In the genomic region with DNA sequence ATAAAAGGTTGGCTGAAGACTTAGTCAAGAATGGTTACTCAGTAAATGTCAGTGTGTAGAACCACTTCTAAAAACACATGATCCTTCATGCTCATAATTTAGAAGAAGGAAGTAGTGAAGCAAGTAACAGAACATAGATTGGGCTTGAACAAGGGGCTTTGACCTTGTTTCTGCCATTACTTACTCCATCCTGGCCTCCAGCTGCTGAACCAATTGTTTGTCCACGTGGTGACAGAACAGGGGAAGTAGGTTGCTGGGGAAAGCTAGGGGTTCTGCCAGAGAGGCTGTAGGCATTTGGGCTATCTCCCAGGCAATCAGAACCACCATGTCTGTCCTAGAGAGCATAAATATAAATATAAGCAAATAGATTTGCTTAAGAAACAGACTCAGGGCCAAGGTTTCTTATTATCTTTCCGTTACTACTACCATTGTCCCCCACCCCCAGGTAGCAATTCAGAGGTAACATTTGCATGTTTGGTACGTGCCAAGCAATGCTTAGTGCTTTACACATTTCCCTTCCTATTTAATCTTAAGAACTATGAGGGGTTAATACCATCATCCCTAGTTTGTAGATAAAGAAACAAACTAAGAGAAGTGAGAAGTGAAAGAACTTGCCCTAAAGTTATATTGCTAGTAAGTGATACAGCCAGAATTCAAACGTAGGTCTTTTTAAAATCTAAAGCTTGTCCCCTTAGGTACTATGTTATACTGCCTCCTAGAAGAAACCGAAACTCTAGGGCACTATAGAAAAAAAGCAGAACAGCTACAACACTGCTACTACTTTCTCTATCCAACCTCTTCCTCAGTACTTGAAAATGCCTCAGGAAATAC, we compare ENCODE assay signal across 14 cellular contexts. TPM values are rescaled to one million over a fixed set of nuclear protein-coding genes. Genes with fewer than 3 reads are reported as not detected.
DNase-seq lines count a peak whose midpoint lies in the region; ATAC-seq and TF ChIP-seq lines count a peak whose summit lies in the region.
"Had no signal": no experiment of that assay in that cellular context is flagged by ENCODE, and none has a peak within 500 bp of the region (broad histone marks: within the 10 kb centered on the region; RNA-seq: fewer than 3 reads in every experiment).

No MANE protein-coding gene starts in this region.

- H3K9me3 ChIP-seq in osteoblast (ENCODE audit: low read depth, low read length) (no peaks in the 10 kb centered on the region), body of pancreas (no peaks in the 10 kb centered on the region)
- H3K9me3 ChIP-seq: ascending aorta, ovary had no signal

- no peak overlapping the region for H3K4me3 ChIP-seq in osteoblast (ENCODE audit: insufficient read depth, low read length)
- no peak overlapping the region for H3K4me3 ChIP-seq in body of pancreas
- H3K4me3 ChIP-seq: ascending aorta, ovary had no signal

- no peaks in the 10 kb centered on the region for H3K9me3 Mint-ChIP-seq in activated CD8-positive, alpha-beta memory T cell treated with anti-CD3 and anti-CD28 coated beads, Interleukin-2, amount 10 ng/mL, durations not matched to agents 7 days and 5 days (ENCODE audit: low read depth)
- H3K9me3 Mint-ChIP-seq in activated CD4-positive, alpha-beta memory T cell treated with anti-CD3 and anti-CD28 coated beads, Interleukin-2, amount 10 ng/mL, durations not matched to agents 7 days and 5 days, result no peaks in the 10 kb centered on the region

- POLR2A ChIA-PET in activated CD4-positive, alpha-beta memory T cell treated with anti-CD3 and anti-CD28 coated beads, Interleukin-2, amount 10 ng/mL, durations not matched to agents 7 days and 5 days (lab: Charles Lee), result interaction anchor here (0.7 to 35.5 kb wide), 8 partner anchors 9 to 68 kb away, joined by 3 to 4153 read pairs (median 48); a partner anchor contains a TSS

- no peaks in the 10 kb centered on the region for H3K27me3 Mint-ChIP-seq in activated CD8-positive, alpha-beta memory T cell treated with anti-CD3 and anti-CD28 coated beads, Interleukin-2, amount 10 ng/mL, durations not matched to agents 7 days and 5 days
- H3K27me3 Mint-ChIP-seq in activated CD4-positive, alpha-beta memory T cell treated with anti-CD3 and anti-CD28 coated beads, Interleukin-2, amount 10 ng/mL, durations not matched to agents 7 days and 5 days, result no peaks in the 10 kb centered on the region

- no peak for TF ChIP-seq POLR2A in body of pancreas (IDR thresholded peaks at IDR 0.05)

- peaks cover 53% of the 10 kb centered on the region for H3K4me1 Mint-ChIP-seq in activated CD8-positive, alpha-beta memory T cell treated with anti-CD3 and anti-CD28 coated beads, Interleukin-2, amount 10 ng/mL, durations not matched to agents 7 days and 5 days
- H3K4me1 Mint-ChIP-seq in activated CD4-positive, alpha-beta memory T cell treated with anti-CD3 and anti-CD28 coated beads, Interleukin-2, amount 10 ng/mL, durations not matched to agents 7 days and 5 days, result peaks cover 76% of the 10 kb centered on the region

- peaks cover 16% of the 10 kb centered on the region for H3K4me1 ChIP-seq in osteoblast (ENCODE audit: insufficient read depth, low read length)
- H3K4me1 ChIP-seq in body of pancreas, result peaks cover 15% of the 10 kb centered on the region

- H2AFZ ChIP-seq in osteoblast (ENCODE audit: low read length), result no peak overlapping the region

- peak overlapping the region; percentile 31 for H3K4me2 ChIP-seq in osteoblast (ENCODE audit: insufficient read depth, low read length)

- H4K20me1 ChIP-seq in osteoblast (ENCODE audit: insufficient read depth, low read length), result no peaks in the 10 kb centered on the region

- H3K4me3 Mint-ChIP-seq in activated CD8-positive, alpha-beta memory T cell treated with anti-CD3 and anti-CD28 coated beads, Interleukin-2, amount 10 ng/mL, durations not matched to agents 7 days and 5 days, result peak overlapping the region; percentile 58
- H3K4me3 Mint-ChIP-seq in activated CD4-positive, alpha-beta memory T cell treated with anti-CD3 and anti-CD28 coated beads, Interleukin-2, amount 10 ng/mL, durations not matched to agents 7 days and 5 days, result peak overlapping the region; percentile 63

- no peak for DNase-seq in activated CD8-positive, alpha-beta memory T cell treated with anti-CD3 and anti-CD28 coated beads, Interleukin-2, amount 10 ng/mL, durations not matched to agents 7 days and 5 days
- DNase-seq in activated CD8-positive, alpha-beta memory T cell treated with anti-CD3 and anti-CD28 coated beads, Interleukin-2, amount 50 U/mL, for 48 hours, result no peak
- DNase-seq in activated CD4-positive, alpha-beta memory T cell treated with anti-CD3 and anti-CD28 coated beads, Interleukin-2, amount 10 ng/mL, durations not matched to agents 7 days and 5 days, result no peak
- DNase-seq in osteoblast (ENCODE audit: insufficient read length, low spot score, missing footprints) (no peak), head of caudate nucleus (no peak), body of pancreas (no peak)
- DNase-seq: GDM1, KBM-7, ovary, WERI-Rb-1 had no signal

- intact Hi-C loops in head of caudate nucleus (cut with DNase I), result no loop called here
- intact Hi-C loops in body of pancreas (cut with DNase I), result loop anchor here (5.0 kb wide), 1 partner anchor 71 kb away; a partner anchor contains a TSS

- H3K27ac Mint-ChIP-seq in activated CD8-positive, alpha-beta memory T cell treated with anti-CD3 and anti-CD28 coated beads, Interleukin-2, amount 10 ng/mL, durations not matched to agents 7 days and 5 days, result peak overlapping the region; percentile 97
- peak overlapping the region; percentile 83 for H3K27ac Mint-ChIP-seq in activated CD4-positive, alpha-beta memory T cell treated with anti-CD3 and anti-CD28 coated beads, Interleukin-2, amount 10 ng/mL, durations not matched to agents 7 days and 5 days

- 43 to 44% methylated on average over 5 of the region's 5 CpGs for WGBS in body of pancreas, 2 donors

- CTCF ChIA-PET in activated CD8-positive, alpha-beta memory T cell treated with anti-CD3 and anti-CD28 coated beads, Interleukin-2, amount 10 ng/mL, durations not matched to agents 7 days and 5 days (lab: Charles Lee), result interaction anchor here (1.0 to 6.9 kb wide), 9 partner anchors 7 to 71 kb away, joined by 3 to 232 read pairs (median 75); a partner anchor contains a TSS
- CTCF ChIA-PET in activated CD4-positive, alpha-beta memory T cell treated with anti-CD3 and anti-CD28 coated beads, Interleukin-2, amount 10 ng/mL, durations not matched to agents 7 days and 5 days (lab: Charles Lee), result interaction anchor here (1.0 to 7.4 kb wide), 7 partner anchors 11 to 66 kb away, joined by 4 to 329 read pairs (median 13); a partner anchor contains a TSS

- H3K36me3 ChIP-seq in osteoblast (ENCODE audit: insufficient read depth, low read length), result no peaks in the 10 kb centered on the region
- no peaks in the 10 kb centered on the region for H3K36me3 ChIP-seq in body of pancreas (replicated peaks in 1 of 2; ENCODE audit: insufficient read depth in 1 of 2, low read depth in 2 of 2)
- H3K36me3 ChIP-seq: ascending aorta, ovary, WERI-Rb-1 had no signal

- no peaks in the 10 kb centered on the region for H3K27me3 ChIP-seq in osteoblast (ENCODE audit: insufficient read depth, low read length)
- no peaks in the 10 kb centered on the region for H3K27me3 ChIP-seq in body of pancreas
- H3K27me3 ChIP-seq: ascending aorta, ovary had no signal

- ATAC-seq in activated CD8-positive, alpha-beta memory T cell treated with anti-CD3 and anti-CD28 coated beads, Interleukin-2, amount 10 ng/mL, durations not matched to agents 7 days and 5 days, result no peak
- peak; percentile 25 for ATAC-seq in HG03342 (IDR thresholded peaks at IDR 0.05; ENCODE audit: unreplicated experiment)
- no peak for ATAC-seq in HG02623 (IDR thresholded peaks at IDR 0.05; ENCODE audit: unreplicated experiment)
- no peak for ATAC-seq in body of pancreas

- no peak overlapping the region for H3K27ac ChIP-seq in osteoblast (ENCODE audit: low read depth, low read length)
- H3K27ac ChIP-seq in body of pancreas, result no peak overlapping the region
- H3K27ac ChIP-seq: ascending aorta, ovary, WERI-Rb-1 had no signal

- H3K36me3 Mint-ChIP-seq in activated CD8-positive, alpha-beta memory T cell treated with anti-CD3 and anti-CD28 coated beads, Interleukin-2, amount 10 ng/mL, durations not matched to agents 7 days and 5 days, result peaks cover 3% of the 10 kb centered on the region
- peaks cover 19% of the 10 kb centered on the region for H3K36me3 Mint-ChIP-seq in activated CD4-positive, alpha-beta memory T cell treated with anti-CD3 and anti-CD28 coated beads, Interleukin-2, amount 10 ng/mL, durations not matched to agents 7 days and 5 days (ENCODE audit: low read depth)

- peaks cover 23% of the 10 kb centered on the region for H3K79me2 ChIP-seq in osteoblast (ENCODE audit: insufficient read depth, low read length)

- no peak for TF ChIP-seq CTCF in osteoblast (IDR thresholded peaks at IDR 0.05; ENCODE audit: extremely low read depth, low read depth, low read length)
- no peak for TF ChIP-seq CTCF in body of pancreas (IDR thresholded peaks at IDR 0.05)

RNA-seq across cellular contexts. Expression of a gene that starts 3.0 kb away (rescaled TPM):
- total RNA-seq in activated CD8-positive, alpha-beta memory T cell treated with anti-CD3 and anti-CD28 coated beads, Interleukin-2, amount 10 ng/mL, durations not matched to agents 7 days and 5 days, result 10 to 100 TPM; 76.7 to 95.8 TPM
- total RNA-seq in activated CD4-positive, alpha-beta memory T cell treated with anti-CD3 and anti-CD28 coated beads, Interleukin-2, amount 10 ng/mL, durations not matched to agents 7 days and 5 days, result 10 to 100 TPM; 76.9 to 84.4 TPM
- total RNA-seq in osteoblast (83.7 and 95.9 TPM in 2 replicates), body of pancreas (100 to 1,000 TPM in 1 of 2 donors, 10 to 100 TPM in 1; 40.5 to 115 TPM)

RNA-seq across cellular contexts. Expression of a gene that starts 44.7 kb away (rescaled TPM):
- 10 to 100 TPM; 17.2 to 38.4 TPM for total RNA-seq in activated CD8-positive, alpha-beta memory T cell treated with anti-CD3 and anti-CD28 coated beads, Interleukin-2, amount 10 ng/mL, durations not matched to agents 7 days and 5 days
- total RNA-seq in activated CD4-positive, alpha-beta memory T cell treated with anti-CD3 and anti-CD28 coated beads, Interleukin-2, amount 10 ng/mL, durations not matched to agents 7 days and 5 days, result 10 to 100 TPM; 36.3 to 36.8 TPM
- total RNA-seq in osteoblast (1.8 and 2.7 TPM in 2 replicates), body of pancreas (1 to 10 TPM; 1.0 to 1.6 TPM)
- total RNA-seq: ascending aorta, endothelial cell of umbilical vein had no signal

RNA-seq across cellular contexts. Expression of a gene that starts 44.9 kb away (rescaled TPM):
- total RNA-seq in activated CD8-positive, alpha-beta memory T cell treated with anti-CD3 and anti-CD28 coated beads, Interleukin-2, amount 10 ng/mL, durations not matched to agents 7 days and 5 days, result 1,000 to 10,000 TPM; 6,920 to 7,161 TPM
- total RNA-seq in activated CD4-positive, alpha-beta memory T cell treated with anti-CD3 and anti-CD28 coated beads, Interleukin-2, amount 10 ng/mL, durations not matched to agents 7 days and 5 days, result 1,000 to 10,000 TPM; 9,723 to 9,975 TPM
- total RNA-seq in osteoblast, result 3,371 and 4,170 TPM in 2 replicates
- total RNA-seq in body of pancreas, result 100 to 1,000 TPM; 774 to 835 TPM
